ENCODE assay signal across 9 cellular contexts in genomic region chr17:29133146-29133713, GRCh38. TPM values are rescaled to one million over a fixed set of nuclear protein-coding genes. Genes with fewer than 3 reads are reported as not detected.
DNase-seq lines count a peak whose midpoint lies in the region; ATAC-seq and TF ChIP-seq lines count a peak whose summit lies in the region.
"Had no signal": no experiment of that assay in that cellular context is flagged by ENCODE, and none has a peak within 500 bp of the region (broad histone marks: within the 10 kb centered on the region; RNA-seq: fewer than 3 reads in every experiment).

No MANE protein-coding gene starts in this region.

- H2AK5ac ChIP-seq in H9 (ENCODE audit: insufficient read length, low read length) = no peak overlapping the region

- no peak overlapping the region for H3K23ac ChIP-seq in H9 (ENCODE audit: insufficient read length, low read depth, low read length)

- peak; percentile 85 for ATAC-seq in Right ventricle myocardium inferior
- ATAC-seq in gastrocnemius medialis = peak; percentile 81 to 87
- no peak for ATAC-seq in GM21390 (IDR thresholded peaks at IDR 0.05; ENCODE audit: unreplicated experiment)
- ATAC-seq in GM18511 (IDR thresholded peaks at IDR 0.05; ENCODE audit: unreplicated experiment) = no peak
- ATAC-seq in GM19328 (IDR thresholded peaks at IDR 0.05; ENCODE audit: unreplicated experiment) = no peak

- no peak overlapping the region for H2BK120ac ChIP-seq in H9 (ENCODE audit: low read depth, low read length, poor library complexity, severe bottlenecking)

- intact Hi-C loops in Right ventricle myocardium inferior (cut with DNase I) = no loop called here
- intact Hi-C loops in gastrocnemius medialis (cut with DNase I; ENCODE audit: low total_unique reads) = loop anchor here (10.0 kb wide), 1 partner anchor 492 kb away; the partner anchor contains the start of gene CORO6

- H3K4me1 ChIP-seq in H9 (ENCODE audit: insufficient read depth, low read length) (peaks cover 10% of the 10 kb centered on the region; the same call in 1 of the 2 replicates), gastrocnemius medialis (peaks cover 82 to 88% of the 10 kb centered on the region in 2 donors)

- no peaks in the 10 kb centered on the region for H3K9me3 Mint-ChIP-seq in H9

- no peak overlapping the region for H2BK20ac ChIP-seq in H9 (ENCODE audit: low read depth, low read length, poor library complexity, severe bottlenecking)

- no peak overlapping the region for H3K56ac ChIP-seq in H9 (ENCODE audit: insufficient read length, low read depth, low read length)

- in situ Hi-C loops in gastrocnemius medialis (cut with MboI; ENCODE audit: low sequenced_read_pairs in 4 of 4) = no loop called here

- no peak for TF ChIP-seq CTCF in H9 (conservative IDR thresholded peaks at IDR 0.05)
- no peak for TF ChIP-seq CTCF in WERI-Rb-1 (IDR thresholded peaks at IDR 0.05; ENCODE audit: low read depth, low read length)
- TF ChIP-seq CTCF in gastrocnemius medialis (IDR thresholded peaks at IDR 0.05 in 4 of 5, conservative IDR thresholded peaks at IDR 0.05 in 1 of 5) = no peak

- H4K5ac ChIP-seq in H9 (ENCODE audit: insufficient read length, low read depth, low read length) = no peak overlapping the region

- no peaks in the 10 kb centered on the region for H3K9me3 ChIP-seq in H9 (ENCODE audit: control insufficient read depth, low read depth, low read length)
- H3K9me3 ChIP-seq in WERI-Rb-1 (ENCODE audit: severe bottlenecking) = no peaks in the 10 kb centered on the region
- H3K9me3 ChIP-seq in gastrocnemius medialis = no peaks in the 10 kb centered on the region

- no peak overlapping the region for H3K9ac ChIP-seq in H9 (ENCODE audit: extremely low read depth, insufficient read length, low read length)

- H3K4ac ChIP-seq in H9 (ENCODE audit: low read depth, low read length) = no peak overlapping the region

- TF ChIP-seq POLR2A in gastrocnemius medialis (IDR thresholded peaks at IDR 0.05) = peak; percentile 65 to 82

- H3K14ac ChIP-seq in H9 (ENCODE audit: insufficient read depth, low read length) = peak overlapping the region; percentile 47; the same call in 1 of the 2 replicates

- H3K4me3 ChIP-seq in WERI-Rb-1 (ENCODE audit: low read depth, low read length) = no peak overlapping the region
- peak overlapping the region; percentile 26 to 46 (median 39) for H3K4me3 ChIP-seq in gastrocnemius medialis

- no peaks in the 10 kb centered on the region for H3K79me2 ChIP-seq in H9 (ENCODE audit: insufficient read depth, low read length)

- H2BK12ac ChIP-seq in H9 (ENCODE audit: insufficient read length, low read depth, low read length) = no peak overlapping the region

- no peak overlapping the region for H2BK15ac ChIP-seq in H9 (ENCODE audit: low read depth, low read length)

- H4K20me1 ChIP-seq in H9 (ENCODE audit: control insufficient read depth, insufficient read depth, insufficient read length) = no peaks in the 10 kb centered on the region

- H3K4me1 Mint-ChIP-seq in H9 = peaks cover 32 to 47% of the 10 kb centered on the region in 2 experiments

- no CpG with 5 or more reads among the region's 4 CpGs for WGBS in H9 (ENCODE audit: extremely low coverage, insufficient read length, low lambda C conversion rate)

- H3K36me3 ChIP-seq in WERI-Rb-1 (no peaks in the 10 kb centered on the region), gastrocnemius medialis (peaks cover 0 to 19% of the 10 kb centered on the region in 2 donors)

- H3K23me2 ChIP-seq in H9 (ENCODE audit: insufficient read length, low read depth, low read length, poor library complexity, severe bottlenecking) = no peaks in the 10 kb centered on the region

- H3K27me3 ChIP-seq in H9 (ENCODE audit: insufficient read depth, low read length) (no peaks in the 10 kb centered on the region), WERI-Rb-1 (ENCODE audit: insufficient read depth, low read depth, severe bottlenecking) (no peaks in the 10 kb centered on the region), gastrocnemius medialis (no peaks in the 10 kb centered on the region)

- no peak overlapping the region for H3T11ph ChIP-seq in H9 (ENCODE audit: low read length)

- H3K79me1 ChIP-seq in H9 (ENCODE audit: insufficient read depth, low read depth, low read length, poor library complexity, severe bottlenecking) = no peaks in the 10 kb centered on the region

- no peak overlapping the region for H2AFZ ChIP-seq in H9 (ENCODE audit: low read length)

- peak overlapping the region; percentile 83 to 96 (median 92); a peak in 6 of 7 replicates for H3K27ac Mint-ChIP-seq in H9

- no peak overlapping the region for H3K4me2 ChIP-seq in H9 (ENCODE audit: insufficient read depth, insufficient read length, low read length)

- no peaks in the 10 kb centered on the region; a peak in 1 of 7 replicates for H3K36me3 Mint-ChIP-seq in H9 (ENCODE audit: insufficient read depth in 1 of 3, low read depth in 3 of 3)

- no peak overlapping the region for H4K91ac ChIP-seq in H9 (ENCODE audit: insufficient read length, low read depth, low read length)

- no peaks in the 10 kb centered on the region for H3K27me3 Mint-ChIP-seq in H9 (ENCODE audit: low read depth)

- H3K4me3 Mint-ChIP-seq in H9 = peak overlapping the region; percentile 17 to 55; a peak in 3 of 5 replicates

- H3K27ac ChIP-seq in H9 (ENCODE audit: insufficient read length, low read depth, low read length) (no peak overlapping the region), WERI-Rb-1 (no peak overlapping the region), gastrocnemius medialis (peak overlapping the region; percentile 92 to 98 (median 96))

- H4K8ac ChIP-seq in H9 (replicated peaks; ENCODE audit: insufficient read length, low read depth, low read length) = no peak overlapping the region

- H3K18ac ChIP-seq in H9 (ENCODE audit: insufficient read length, low read depth, low read length) = peak overlapping the region; percentile 41

- DNase-seq in H9 (peak; percentile 73), WERI-Rb-1 (peak; percentile 47), Right ventricle myocardium inferior (ENCODE audit: missing footprints) (no peak), gastrocnemius medialis (peak; percentile 87 to 92), HT-29 (ENCODE audit: low spot score) (no peak)
- DNase-seq: effector CD4-positive, alpha-beta T cell had no signal

- H2BK5ac ChIP-seq in H9 (ENCODE audit: insufficient read length, low read length) = no peak overlapping the region

RNA-seq across cellular contexts. Expression of gene MYO18A, which starts 47.0 kb away (rescaled TPM):
- total RNA-seq in H9 (2021) (20.8 and 21.6 TPM in 2 replicates), Right ventricle myocardium inferior (373 TPM), gastrocnemius medialis (1,000 to 10,000 TPM in 1 of 4 donors, 100 to 1,000 TPM in 3; 526 to 1,058 (median 835) TPM)
- total RNA-seq in HT-29 (2014; rRNA removed; shearing (Covaris generic)) = 105 and 108 TPM in 2 replicates

Comparison
In these comparisons a context has a peak if more than half of its experiments do, and no peak if none do; other contexts are left out.
1. DNase-seq: peak in H9 (single experiment), WERI-Rb-1 (single experiment) and gastrocnemius medialis (2 of 2); none in Right ventricle myocardium inferior (single experiment) and HT-29 (single experiment).
2. H3K27ac ChIP-seq: peak in gastrocnemius medialis (4 of 4); none in H9 (single experiment) and WERI-Rb-1 (single experiment).
3. ATAC-seq: peak in Right ventricle myocardium inferior (single experiment) and gastrocnemius medialis (2 of 2); none in GM21390 (single experiment), GM18511 (single experiment) and GM19328 (single experiment).